In genomic region chr4:148118628-148119027, GRCh38 we compare ENCODE assay signal across 18 cellular contexts.
DNase-seq lines count a peak whose midpoint lies in the region; ATAC-seq and TF ChIP-seq lines count a peak whose summit lies in the region.
"Had no signal": no experiment of that assay in that cellular context is flagged by ENCODE, and none has a peak within 500 bp of the region (broad histone marks: within the 10 kb centered on the region; RNA-seq: fewer than 3 reads in every experiment).

No MANE protein-coding gene starts in this region.

- H3K4me3 Mint-ChIP-seq in naive thymus-derived CD4-positive, alpha-beta T cell, result peak overlapping the region in 2 of 10 donors; percentile 21 to 41
- H3K4me3 Mint-ChIP-seq in WTC11, result no peak overlapping the region
- H3K4me3 Mint-ChIP-seq: CD4-positive, alpha-beta T cell had no signal

- peak overlapping the region; percentile 13; the same call in 1 of the 2 replicates for H3K27ac ChIP-seq in OCI-LY3 (ENCODE audit: low read length)
- no peak overlapping the region for H3K27ac ChIP-seq in naive thymus-derived CD4-positive, alpha-beta T cell (ENCODE audit: low read depth, low read length)
- H3K27ac ChIP-seq: PC-9 had no signal

- H3K4me2 ChIP-seq in OCI-LY3 (ENCODE audit: low read length), result peak overlapping the region; percentile 55
- H3K4me2 ChIP-seq: PC-9 had no signal

- POLR2A ChIA-PET in naive thymus-derived CD4-positive, alpha-beta T cell (lab: Charles Lee), result no interaction called here
- POLR2A ChIA-PET in WTC11 (lab: Charles Lee), result no interaction called here

- TF ChIP-seq CTCF in OCI-LY3 (IDR thresholded peaks at IDR 0.05; ENCODE audit: low read depth, low read length) (no peak), WTC11 (IDR thresholded peaks at IDR 0.05) (no peak)

- H3K27ac Mint-ChIP-seq in naive thymus-derived CD4-positive, alpha-beta T cell, result peak overlapping the region in 6 of 9 donors; percentile 14 to 72 (median 54)
- H3K27ac Mint-ChIP-seq in WTC11, result no peak overlapping the region
- H3K27ac Mint-ChIP-seq: CD4-positive, alpha-beta T cell had no signal

- DNase-seq in naive thymus-derived CD4-positive, alpha-beta T cell, result no peak
- DNase-seq in SW480 (ENCODE audit: low spot score) (no peak), WTC11 (ENCODE audit: low spot score) (no peak), NCI-H526 (lab: John Stamatoyannopoulos, UW) (no peak)
- DNase-seq in activated CD4-positive, alpha-beta T cell treated with anti-CD3 and anti-CD28 coated beads, Interleukin-2, amount 50 U/mL, for 1 hour, result no peak
- DNase-seq: Calu3; CD4-positive, alpha-beta T cell; DMS53; NCI-H1436; NCI-H2029; NCI-H2171 treated with DMSO at 0.1 percent for 48 hours; NCI-H446 treated with DMSO at 0.1 percent for 48 hours; NCI-H748 treated with DMSO at 0.1 percent for 48 hours; PC-9; SW 1271 had no signal

- H3K36me3 ChIP-seq in OCI-LY3 (replicated peaks; ENCODE audit: low read depth, low read length), result no peaks in the 10 kb centered on the region
- peaks cover 0 to 22% (median 0%) of the 10 kb centered on the region in 3 experiments for H3K36me3 ChIP-seq in naive thymus-derived CD4-positive, alpha-beta T cell (ENCODE audit: control insufficient read depth in 2 of 3, insufficient read depth in 3 of 3, low read length in 3 of 3)

- peaks cover 47% of the 10 kb centered on the region for H3K4me1 ChIP-seq in OCI-LY3 (ENCODE audit: low read length)
- peaks cover 0 to 7% of the 10 kb centered on the region in 2 donors for H3K4me1 ChIP-seq in naive thymus-derived CD4-positive, alpha-beta T cell (ENCODE audit: control insufficient read depth in 2 of 2, insufficient read depth in 2 of 2, low read length in 2 of 2)

- no peaks in the 10 kb centered on the region for H3K27me3 ChIP-seq in OCI-LY3 (ENCODE audit: low read depth, low read length)
- no peaks in the 10 kb centered on the region for H3K27me3 ChIP-seq in naive thymus-derived CD4-positive, alpha-beta T cell (ENCODE audit: control insufficient read depth in 2 of 2, insufficient read depth in 2 of 2, low read length in 2 of 2)

- ATAC-seq in GM19463 (IDR thresholded peaks at IDR 0.05; ENCODE audit: unreplicated experiment) (peak; percentile 78), WTC11 (no peak)
- no peak for ATAC-seq in naive thymus-derived CD4-positive, alpha-beta T cell
- ATAC-seq: K562 had no signal

- H2AFZ ChIP-seq in OCI-LY3 (ENCODE audit: low read depth, low read length), result no peak overlapping the region
- H2AFZ ChIP-seq: PC-9 had no signal

- intact Hi-C loops in naive thymus-derived CD4-positive, alpha-beta T cell (cut with micrococcal nuclease), result no loop called here

- no peaks in the 10 kb centered on the region for H4K20me1 ChIP-seq in OCI-LY3 (ENCODE audit: insufficient read depth, low read length)

- peak overlapping the region; percentile 6; the same call in 1 of the 2 replicates for H3K4me3 ChIP-seq in OCI-LY3 (ENCODE audit: low read length)
- H3K4me3 ChIP-seq in naive thymus-derived CD4-positive, alpha-beta T cell (ENCODE audit: low read length), result no peak overlapping the region
- H3K4me3 ChIP-seq: K562, PC-9 had no signal

- no peaks in the 10 kb centered on the region for H3K27me3 Mint-ChIP-seq in naive thymus-derived CD4-positive, alpha-beta T cell
- H3K27me3 Mint-ChIP-seq in WTC11 (ENCODE audit: low read depth), result peaks cover 14% of the 10 kb centered on the region
- H3K27me3 Mint-ChIP-seq: CD4-positive, alpha-beta T cell had no signal

- peak overlapping the region; percentile 6; the same call in 1 of the 2 replicates for H3K9ac ChIP-seq in OCI-LY3 (ENCODE audit: low read length)

- CTCF ChIA-PET in naive thymus-derived CD4-positive, alpha-beta T cell (lab: Charles Lee), result no interaction called here
- CTCF ChIA-PET in WTC11 (lab: Charles Lee), result no interaction called here

- peaks cover 0 to 74% (median 67%) of the 10 kb centered on the region in 5 donors for H3K36me3 Mint-ChIP-seq in naive thymus-derived CD4-positive, alpha-beta T cell
- H3K36me3 Mint-ChIP-seq in WTC11, result peaks cover 20% of the 10 kb centered on the region

- H3K9me3 Mint-ChIP-seq in naive thymus-derived CD4-positive, alpha-beta T cell, result peaks cover 5 to 18% (median 7%) of the 10 kb centered on the region in 11 donors
- H3K9me3 Mint-ChIP-seq in WTC11, result peaks cover 35% of the 10 kb centered on the region

- H3K4me1 Mint-ChIP-seq in naive thymus-derived CD4-positive, alpha-beta T cell, result peaks cover 0 to 62% (median 50%) of the 10 kb centered on the region in 7 donors
- peaks cover 30% of the 10 kb centered on the region for H3K4me1 Mint-ChIP-seq in WTC11

- no peaks in the 10 kb centered on the region for H3K79me2 ChIP-seq in OCI-LY3 (ENCODE audit: low read length)

- H3K9me3 ChIP-seq in OCI-LY3 (ENCODE audit: insufficient read depth, low read length), result 0 out of 2 replicates have a peak, but pooled peaks cover 2% of the 10 kb centered on the region
- H3K9me3 ChIP-seq in naive thymus-derived CD4-positive, alpha-beta T cell (ENCODE audit: control insufficient read depth in 2 of 3, low read length in 3 of 3), result peaks cover 0 to 6% (median 0%) of the 10 kb centered on the region in 3 experiments

TF ChIP-seq in WTC11, 78 proteins besides CTCF, POLR2A, EP300 and RAD21:
- TF ChIP-seq, protein P1, sequence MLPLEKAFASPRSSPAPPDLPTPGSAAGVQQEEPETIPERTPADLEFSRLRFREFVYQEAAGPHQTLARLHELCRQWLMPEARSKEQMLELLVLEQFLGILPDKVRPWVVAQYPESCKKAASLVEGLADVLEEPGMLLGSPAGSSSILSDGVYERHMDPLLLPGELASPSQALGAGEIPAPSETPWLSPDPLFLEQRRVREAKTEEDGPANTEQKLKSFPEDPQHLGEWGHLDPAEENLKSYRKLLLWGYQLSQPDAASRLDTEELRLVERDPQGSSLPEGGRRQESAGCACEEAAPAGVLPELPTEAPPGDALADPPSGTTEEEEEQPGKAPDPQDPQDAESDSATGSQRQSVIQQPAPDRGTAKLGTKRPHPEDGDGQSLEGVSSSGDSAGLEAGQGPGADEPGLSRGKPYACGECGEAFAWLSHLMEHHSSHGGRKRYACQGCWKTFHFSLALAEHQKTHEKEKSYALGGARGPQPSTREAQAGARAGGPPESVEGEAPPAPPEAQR (CRISPR knock-in tag; IDR thresholded peaks at IDR 0.05), result no peak
- no peak for TF ChIP-seq NR3C1 (CRISPR knock-in tag; conservative IDR thresholded peaks at IDR 0.05; ENCODE audit: low read depth)
- TF ChIP-seq RELA (CRISPR knock-in tag; IDR thresholded peaks at IDR 0.05; ENCODE audit: borderline replicate concordance), result no peak
- TF ChIP-seq FOXP1 (CRISPR knock-in tag; IDR thresholded peaks at IDR 0.05; ENCODE audit: borderline replicate concordance), result no peak
- no peak for TF ChIP-seq GABPB1 (CRISPR knock-in tag; IDR thresholded peaks at IDR 0.05)
- TF ChIP-seq ZBTB21 (CRISPR knock-in tag; IDR thresholded peaks at IDR 0.05; ENCODE audit: borderline replicate concordance), result no peak
- no peak for TF ChIP-seq CREM (CRISPR knock-in tag; IDR thresholded peaks at IDR 0.05)
- TF ChIP-seq, protein P2, sequence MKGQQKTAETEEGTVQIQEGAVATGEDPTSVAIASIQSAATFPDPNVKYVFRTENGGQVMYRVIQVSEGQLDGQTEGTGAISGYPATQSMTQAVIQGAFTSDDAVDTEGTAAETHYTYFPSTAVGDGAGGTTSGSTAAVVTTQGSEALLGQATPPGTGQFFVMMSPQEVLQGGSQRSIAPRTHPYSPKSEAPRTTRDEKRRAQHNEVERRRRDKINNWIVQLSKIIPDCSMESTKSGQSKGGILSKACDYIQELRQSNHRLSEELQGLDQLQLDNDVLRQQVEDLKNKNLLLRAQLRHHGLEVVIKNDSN (CRISPR knock-in tag; IDR thresholded peaks at IDR 0.05), result no peak
- no peak for TF ChIP-seq ATF6 (CRISPR knock-in tag; IDR thresholded peaks at IDR 0.05)
- no peak for TF ChIP-seq AR (CRISPR knock-in tag; IDR thresholded peaks at IDR 0.05)
